Comparison of ENCODE assay signal across 1 cellular context in genomic region chr20:36175475-36175995, GRCh38.
TF ChIP-seq lines count a peak whose summit lies in the region.

No MANE protein-coding gene starts in this region.

TF ChIP-seq in K562, 482 proteins besides CTCF, POLR2A, EP300 and RAD21:
- TF ChIP-seq FOXO4 (CRISPR knock-in tag; IDR thresholded peaks at IDR 0.05) = no peak
- no peak for TF ChIP-seq JUND (IDR thresholded peaks at IDR 0.05; ENCODE audit: borderline replicate concordance, low read depth, low read length)
- no peak for TF ChIP-seq JUND (tag; IDR thresholded peaks at IDR 0.05; ENCODE audit: borderline replicate concordance, low read depth, low read length)
- TF ChIP-seq SMC3 (conservative IDR thresholded peaks at IDR 0.05; ENCODE audit: insufficient read depth, low read depth, low read length) = 0 out of 2 replicates have a peak, but pooled peaks have one; percentile 13
- no peak for TF ChIP-seq KAT8 (IDR thresholded peaks at IDR 0.05; ENCODE audit: low read depth)
- no peak for TF ChIP-seq CBX8 (IDR thresholded peaks at IDR 0.05; ENCODE audit: borderline replicate concordance, extremely low read depth, low read depth, low read length, poor library complexity, severe bottlenecking)
- no peak for TF ChIP-seq GTF2B (IDR thresholded peaks at IDR 0.05; ENCODE audit: extremely low read depth, insufficient read length)
- no peak for TF ChIP-seq HMGXB4 (CRISPR knock-in tag; IDR thresholded peaks at IDR 0.05)
TF ChIP-seq in K562: peak in this region for 1.
